Comparison of ENCODE assay signal across 30 cellular contexts in the genomic region with DNA sequence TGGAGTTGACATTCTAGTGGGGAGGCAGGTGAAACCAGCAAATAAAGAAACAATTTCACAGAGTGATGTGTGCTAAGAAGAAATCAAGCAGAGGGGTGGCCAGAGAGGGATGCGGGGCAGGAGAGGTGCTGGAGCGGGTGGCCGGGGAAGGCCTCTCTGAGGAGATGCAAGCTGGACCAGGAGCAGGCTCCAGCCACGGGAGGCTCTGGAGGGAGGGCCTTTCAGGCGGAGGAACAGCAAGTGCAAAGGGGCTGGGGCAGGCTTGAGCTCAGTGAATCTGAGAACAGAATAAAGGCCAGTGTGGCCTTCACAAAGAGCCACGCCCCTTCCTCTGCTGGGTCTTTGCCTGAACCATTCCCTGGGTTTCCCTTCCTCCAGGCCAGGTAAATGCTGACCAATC.
"Had no signal": no experiment of that assay in that cellular context is flagged by ENCODE, and none has a peak within 500 bp of the region (broad histone marks: within the 10 kb centered on the region; RNA-seq: fewer than 3 reads in every experiment).

No MANE protein-coding gene starts in this region.

- H3K4me3 ChIP-seq: esophagus squamous epithelium, gastroesophageal sphincter had no signal

- H3K36me3 Mint-ChIP-seq: activated naive CD4-positive, alpha-beta T cell treated with anti-CD3 and anti-CD28 coated beads, Interleukin-2, amount 10 ng/mL, durations not matched to agents 7 days and 5 days; activated naive CD4-positive, alpha-beta T cell treated with anti-CD3 and anti-CD28 coated beads, Interleukin-2, amount 50 U/mL, for 72 hours; activated naive CD8-positive, alpha-beta T cell treated with anti-CD3 and anti-CD28 coated beads, Interleukin-2, amount 10 ng/mL, durations not matched to agents 7 days and 5 days had no signal

- H3K36me3 ChIP-seq: brain microvascular endothelial cell, esophagus squamous epithelium, gastroesophageal sphincter had no signal

- H3K4me3 Mint-ChIP-seq: activated CD4-positive, alpha-beta memory T cell treated with anti-CD3 and anti-CD28 coated beads, Interleukin-2, amount 10 ng/mL, durations not matched to agents 7 days and 5 days; activated CD4-positive, alpha-beta T cell treated with anti-CD3 and anti-CD28 coated beads, Interleukin-2, amount 10 ng/mL, durations not matched to agents 7 days and 5 days; activated naive CD4-positive, alpha-beta T cell treated with anti-CD3 and anti-CD28 coated beads, Interleukin-2, amount 10 ng/mL, durations not matched to agents 7 days and 5 days; activated naive CD8-positive, alpha-beta T cell treated with anti-CD3 and anti-CD28 coated beads, Interleukin-2, amount 10 ng/mL, durations not matched to agents 7 days and 5 days; activated T-cell treated with anti-CD3 and anti-CD28 coated beads, Interleukin-2, amount 50 U/mL, for 24 hours; activated T-cell treated with anti-CD3 and anti-CD28 coated beads, Interleukin-2, amount 50 U/mL, for 72 hours; T-helper 17 cell had no signal

- DNase-seq: activated CD4-positive, alpha-beta memory T cell treated with anti-CD3 and anti-CD28 coated beads, Interleukin-2, amount 10 ng/mL, durations not matched to agents 7 days and 5 days; activated CD4-positive, alpha-beta T cell treated with anti-CD3 and anti-CD28 coated beads for 1 hour; activated CD4-positive, alpha-beta T cell treated with anti-CD3 and anti-CD28 coated beads for 4 hours; activated CD4-positive, alpha-beta T cell treated with anti-CD3 and anti-CD28 coated beads, Interleukin-2, amount 10 ng/mL, durations not matched to agents 7 days and 5 days; activated CD4-positive, alpha-beta T cell treated with anti-CD3 and anti-CD28 coated beads, Interleukin-2, amount 50 U/mL, for 4 hours; activated CD8-positive, alpha-beta memory T cell treated with anti-CD3 and anti-CD28 coated beads, Interleukin-2, amount 50 U/mL, for 48 hours; activated gamma-delta T cell; activated naive CD4-positive, alpha-beta T cell; activated naive CD4-positive, alpha-beta T cell treated with anti-CD3 and anti-CD28 coated beads, Interleukin-2, amount 10 ng/mL, durations not matched to agents 7 days and 5 days; activated naive CD8-positive, alpha-beta T cell treated with anti-CD3 and anti-CD28 coated beads, Interleukin-2, amount 10 ng/mL, durations not matched to agents 7 days and 5 days; activated T-cell treated with anti-CD3 and anti-CD28 coated beads for 4 hours; activated T-cell treated with anti-CD3 and anti-CD28 coated beads, Interleukin-2, amount 50 U/mL, for 24 hours; activated T-cell treated with anti-CD3 and anti-CD28 coated beads, Interleukin-2, amount 50 U/mL, for 72 hours; amniotic stem cell; anterior cingulate cortex; brain microvascular endothelial cell; caudate nucleus; effector CD8-positive, alpha-beta T cell; esophagus squamous epithelium; foreskin melanocyte; T-helper 1 cell; T-helper 17 cell had no signal

- ATAC-seq: activated naive CD4-positive, alpha-beta T cell treated with anti-CD3 and anti-CD28 coated beads, Interleukin-2, amount 50 U/mL, for 72 hours; activated T-cell treated with anti-CD3 and anti-CD28 coated beads, Interleukin-2, amount 50 U/mL, for 72 hours; gastroesophageal sphincter; T-helper 17 cell had no signal

- H3K9me3 ChIP-seq: esophagus squamous epithelium, gastroesophageal sphincter had no signal

- H3K4me1 Mint-ChIP-seq: activated CD4-positive, alpha-beta memory T cell treated with anti-CD3 and anti-CD28 coated beads, Interleukin-2, amount 10 ng/mL, durations not matched to agents 7 days and 5 days; activated CD4-positive, alpha-beta T cell treated with anti-CD3 and anti-CD28 coated beads, Interleukin-2, amount 10 ng/mL, durations not matched to agents 7 days and 5 days; activated naive CD4-positive, alpha-beta T cell treated with anti-CD3 and anti-CD28 coated beads, Interleukin-2, amount 10 ng/mL, durations not matched to agents 7 days and 5 days; activated naive CD8-positive, alpha-beta T cell treated with anti-CD3 and anti-CD28 coated beads, Interleukin-2, amount 10 ng/mL, durations not matched to agents 7 days and 5 days; T-helper 17 cell had no signal

- H3K27ac ChIP-seq: brain microvascular endothelial cell, epithelial cell of prostate, esophagus squamous epithelium, gastroesophageal sphincter had no signal

- H3K27me3 Mint-ChIP-seq: activated CD4-positive, alpha-beta T cell treated with anti-CD3 and anti-CD28 coated beads, Interleukin-2, amount 10 ng/mL, durations not matched to agents 7 days and 5 days had no signal

- H3K27ac Mint-ChIP-seq: activated CD4-positive, alpha-beta memory T cell treated with anti-CD3 and anti-CD28 coated beads, Interleukin-2, amount 10 ng/mL, durations not matched to agents 7 days and 5 days; activated CD4-positive, alpha-beta T cell treated with anti-CD3 and anti-CD28 coated beads, Interleukin-2, amount 10 ng/mL, durations not matched to agents 7 days and 5 days; activated naive CD4-positive, alpha-beta T cell treated with anti-CD3 and anti-CD28 coated beads, Interleukin-2, amount 10 ng/mL, durations not matched to agents 7 days and 5 days; activated naive CD4-positive, alpha-beta T cell treated with anti-CD3 and anti-CD28 coated beads, Interleukin-2, amount 50 U/mL, for 72 hours; activated naive CD8-positive, alpha-beta T cell treated with anti-CD3 and anti-CD28 coated beads, Interleukin-2, amount 10 ng/mL, durations not matched to agents 7 days and 5 days; activated T-cell treated with anti-CD3 and anti-CD28 coated beads, Interleukin-2, amount 50 U/mL, for 24 hours; activated T-cell treated with anti-CD3 and anti-CD28 coated beads, Interleukin-2, amount 50 U/mL, for 72 hours had no signal

- H3K9me3 Mint-ChIP-seq: activated CD4-positive, alpha-beta memory T cell treated with anti-CD3 and anti-CD28 coated beads, Interleukin-2, amount 10 ng/mL, durations not matched to agents 7 days and 5 days; activated CD4-positive, alpha-beta T cell treated with anti-CD3 and anti-CD28 coated beads, Interleukin-2, amount 10 ng/mL, durations not matched to agents 7 days and 5 days; activated naive CD4-positive, alpha-beta T cell treated with anti-CD3 and anti-CD28 coated beads, Interleukin-2, amount 10 ng/mL, durations not matched to agents 7 days and 5 days; activated naive CD4-positive, alpha-beta T cell treated with anti-CD3 and anti-CD28 coated beads, Interleukin-2, amount 50 U/mL, for 72 hours; activated naive CD8-positive, alpha-beta T cell treated with anti-CD3 and anti-CD28 coated beads, Interleukin-2, amount 10 ng/mL, durations not matched to agents 7 days and 5 days; activated T-cell treated with anti-CD3 and anti-CD28 coated beads, Interleukin-2, amount 50 U/mL, for 24 hours; activated T-cell treated with anti-CD3 and anti-CD28 coated beads, Interleukin-2, amount 50 U/mL, for 72 hours had no signal

- H3K27me3 ChIP-seq: esophagus squamous epithelium, gastroesophageal sphincter had no signal

- FAIRE-seq: astrocyte, bronchial epithelial cell, colon, endometrium, endothelial cell of umbilical vein had no signal
